In the genomic region with DNA sequence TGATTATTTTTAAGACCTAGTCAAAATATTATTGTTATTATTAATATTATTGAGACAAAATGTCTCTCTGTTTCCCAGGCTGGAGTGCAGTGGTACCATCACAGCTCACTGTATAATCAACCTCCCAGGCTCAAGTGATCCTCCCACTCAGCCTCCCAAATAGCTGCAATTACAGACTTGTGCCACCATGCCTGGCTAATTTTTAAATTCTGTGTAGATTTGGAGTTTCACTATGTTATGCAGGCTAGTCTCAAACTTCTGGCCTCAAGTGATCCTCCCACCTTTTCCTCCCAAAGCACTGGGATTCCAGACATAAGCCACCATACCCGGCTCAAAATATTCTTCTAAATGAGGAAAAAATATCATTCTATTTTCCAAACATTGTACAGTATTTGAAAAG, we compare ENCODE assay signal across 1 cellular context.
TF ChIP-seq lines count a peak whose summit lies in the region.

No MANE protein-coding gene starts in this region.

TF ChIP-seq in GM12878, 131 proteins besides CTCF, POLR2A, EP300 and RAD21 (continued from another document):
- no peak for TF ChIP-seq STAT3 (IDR thresholded peaks at IDR 0.05; ENCODE audit: low read depth, low read length)
- TF ChIP-seq, protein P1, sequence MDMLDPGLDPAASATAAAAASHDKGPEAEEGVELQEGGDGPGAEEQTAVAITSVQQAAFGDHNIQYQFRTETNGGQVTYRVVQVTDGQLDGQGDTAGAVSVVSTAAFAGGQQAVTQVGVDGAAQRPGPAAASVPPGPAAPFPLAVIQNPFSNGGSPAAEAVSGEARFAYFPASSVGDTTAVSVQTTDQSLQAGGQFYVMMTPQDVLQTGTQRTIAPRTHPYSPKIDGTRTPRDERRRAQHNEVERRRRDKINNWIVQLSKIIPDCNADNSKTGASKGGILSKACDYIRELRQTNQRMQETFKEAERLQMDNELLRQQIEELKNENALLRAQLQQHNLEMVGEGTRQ (IDR thresholded peaks at IDR 0.05; ENCODE audit: borderline replicate concordance, low read depth, low read length): no peak
- no peak for TF ChIP-seq RCOR1 (conservative IDR thresholded peaks at IDR 0.05; ENCODE audit: low read depth, low read length)
- no peak for TF ChIP-seq NFXL1 (IDR thresholded peaks at IDR 0.05; ENCODE audit: borderline replicate concordance)
- TF ChIP-seq POLR2AphosphoS2 (IDR thresholded peaks at IDR 0.05; ENCODE audit: low read depth, low read length): no peak
- TF ChIP-seq, protein P2, sequence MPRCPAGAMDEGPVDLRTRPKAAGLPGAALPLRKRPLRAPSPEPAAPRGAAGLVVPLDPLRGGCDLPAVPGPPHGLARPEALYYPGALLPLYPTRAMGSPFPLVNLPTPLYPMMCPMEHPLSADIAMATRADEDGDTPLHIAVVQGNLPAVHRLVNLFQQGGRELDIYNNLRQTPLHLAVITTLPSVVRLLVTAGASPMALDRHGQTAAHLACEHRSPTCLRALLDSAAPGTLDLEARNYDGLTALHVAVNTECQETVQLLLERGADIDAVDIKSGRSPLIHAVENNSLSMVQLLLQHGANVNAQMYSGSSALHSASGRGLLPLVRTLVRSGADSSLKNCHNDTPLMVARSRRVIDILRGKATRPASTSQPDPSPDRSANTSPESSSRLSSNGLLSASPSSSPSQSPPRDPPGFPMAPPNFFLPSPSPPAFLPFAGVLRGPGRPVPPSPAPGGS (IDR thresholded peaks at IDR 0.05; ENCODE audit: borderline replicate concordance, insufficient read depth, low read depth, low read length, poor library complexity, severe bottlenecking): no peak
TF ChIP-seq in GM12878: peak in this region for 0.
